In genomic region chr2:189441709-189442074, GRCh38 we compare ENCODE assay signal across 8 cellular contexts. TPM values are rescaled to one million over a fixed set of nuclear protein-coding genes. Genes with fewer than 3 reads are reported as not detected.
A peak's percentile ranks its signal among the peaks of the same experiment; 100 is the strongest.
DNase-seq lines count a peak whose midpoint lies in the region; FAIRE-seq and TF ChIP-seq lines count a peak whose summit lies in the region.

No MANE protein-coding gene starts in this region.

- H3K4me1 ChIP-seq in ES-I3 (ENCODE audit: insufficient read depth, low read length) (no peaks in the 10 kb centered on the region; the same call in 1 of the 2 replicates), muscle layer of colon (ENCODE audit: insufficient read depth, low read length) (peaks cover 29% of the 10 kb centered on the region)

- peak overlapping the region; percentile 78 for H3K27ac ChIP-seq in KOPT-K1 (ENCODE audit: low read depth, low read length, poor library complexity, severe bottlenecking)
- peak overlapping the region; percentile 73 to 99 (median 93) for H3K27ac ChIP-seq in dorsolateral prefrontal cortex
- H3K27ac ChIP-seq in muscle layer of colon (ENCODE audit: low read depth, low read length): peak overlapping the region; percentile 75

- H3K27me3 ChIP-seq in dorsolateral prefrontal cortex (no peaks in the 10 kb centered on the region), muscle layer of colon (ENCODE audit: control insufficient read depth in 1 of 2, insufficient read depth in 2 of 2, low read length in 2 of 2) (no peaks in the 10 kb centered on the region)

- no peak for DNase-seq in dorsolateral prefrontal cortex
- DNase-seq in stimulated activated CD4-positive, alpha-beta T cell treated with anti-CD3 and anti-CD28 coated beads, Interleukin-12 subunit alpha, Interleukin-12 subunit beta, amount 100 ng/mL, for 4 hours: no peak
- no peak for DNase-seq in glomerular visceral epithelial cell (ENCODE audit: extremely low spot score)
- DNase-seq in NCI-H510A (lab: John Stamatoyannopoulos, UW): no peak
- DNase-seq in GM12892 (ENCODE audit: insufficient read length): no peak

- no peak for FAIRE-seq in GM12892 (lab: Jason Lieb, UNC)

- no peak for TF ChIP-seq CTCF in dorsolateral prefrontal cortex (IDR thresholded peaks at IDR 0.05 in 54 of 56, conservative IDR thresholded peaks at IDR 0.05 in 2 of 56; ENCODE audit: low read depth in 1 of 56, partially characterized antibody in 56 of 56)

- H3K9me3 ChIP-seq in ES-I3 (ENCODE audit: control insufficient read depth, insufficient read depth, low read length) (no peaks in the 10 kb centered on the region), KOPT-K1 (ENCODE audit: insufficient read depth, low read length, poor library complexity, severe bottlenecking) (no peaks in the 10 kb centered on the region), muscle layer of colon (ENCODE audit: low read length) (no peaks in the 10 kb centered on the region)

- intact Hi-C loops in dorsolateral prefrontal cortex (cut with DNase I): loop anchor here in 1 of 2 donors (5.0 to 10.0 kb wide), 2 partner anchors 876 to 1357 kb away; partner anchors contain the start of gene HIBCH

- no peak for TF ChIP-seq POLR2A in GM12892 (IDR thresholded peaks at IDR 0.05; ENCODE audit: low read depth, low read length)

- H3K9ac ChIP-seq in ES-I3 (ENCODE audit: low read depth, low read length) (peak overlapping the region; percentile 66), muscle layer of colon (ENCODE audit: low read length) (peak overlapping the region; percentile 80)

- H3K36me3 ChIP-seq in ES-I3 (ENCODE audit: insufficient read depth, low read length) (peaks cover 4% of the 10 kb centered on the region; the same call in 1 of the 2 replicates), KOPT-K1 (ENCODE audit: insufficient read depth, low read length) (peaks cover 35% of the 10 kb centered on the region), muscle layer of colon (ENCODE audit: insufficient read depth, low read length) (no peaks in the 10 kb centered on the region)

- H3K4me3 ChIP-seq in dorsolateral prefrontal cortex (peak overlapping the region; percentile 52 to 99 (median 89)), muscle layer of colon (ENCODE audit: low read depth in 1 of 2, low read length in 2 of 2) (peak overlapping the region; percentile 57 to 89)

RNA-seq across cellular contexts. Expression of gene WDR75, which starts 0.4 kb away (rescaled TPM):
- 10 to 100 TPM; 19.4 to 51.0 (median 38.0) TPM for total RNA-seq in dorsolateral prefrontal cortex
- 55.8 TPM for polyA plus RNA-seq in GM12892 (2012; ENCODE audit: missing spikeins)
